ENCODE assay signal across 7 cellular contexts in genomic region chr11:133927690-133928627, GRCh38. TPM values are rescaled to one million over a fixed set of nuclear protein-coding genes. Genes with fewer than 3 reads are reported as not detected.
DNase-seq lines count a peak whose midpoint lies in the region; ATAC-seq, FAIRE-seq and TF ChIP-seq lines count a peak whose summit lies in the region.

No MANE protein-coding gene starts in this region.

- DNase-seq in GM12891 (ENCODE audit: insufficient read length, low spot score) (peak; percentile 87), NCI-H1092 (lab: John Stamatoyannopoulos, UW) (peak; percentile 65), astrocyte of the cerebellum (ENCODE audit: low read depth) (peak; percentile 15), iPS-NIHi11 (ENCODE audit: low spot score) (peak; percentile 90)
- peak; percentile 65 for DNase-seq in T-helper 2 cell treated with Interferon-gamma antibody and Interleukin-4, amounts not matched to agents 5 μg/mL and 100 μg/mL, for 36 hours (ENCODE audit: low spot score)
- peak; percentile 65 for DNase-seq in stimulated activated CD4-positive, alpha-beta T cell treated with anti-CD3 and anti-CD28 coated beads, Interleukin-12 subunit alpha, Interleukin-12 subunit beta, amount 100 ng/mL, for 4 hours

- in situ Hi-C loops in astrocyte of the cerebellum (cut with HindIII; ENCODE audit: low sequenced_read_pairs): loop anchor here (5.0 kb wide), 1 partner anchor 54 kb away; no protein-coding TSS in a partner anchor

- TF ChIP-seq POLR2A in GM12891 (IDR thresholded peaks at IDR 0.05; ENCODE audit: low read depth, low read length): no peak

- FAIRE-seq in GM12891 (lab: Jason Lieb, UNC): peak; percentile 90

- TF ChIP-seq CTCF in astrocyte of the cerebellum (IDR thresholded peaks at IDR 0.05; ENCODE audit: low read depth, low read length, missing control alignments): peak; percentile 93

- no peaks in the 10 kb centered on the region for H3K27me3 Mint-ChIP-seq in T-helper 2 cell treated with Interferon-gamma antibody and Interleukin-4, amounts not matched to agents 5 μg/mL and 100 μg/mL, for 36 hours (ENCODE audit: low read depth)

- H3K4me3 ChIP-seq in astrocyte of the cerebellum (ENCODE audit: low read depth, low read length): no peak overlapping the region

- H3K9me3 Mint-ChIP-seq in T-helper 2 cell treated with Interferon-gamma antibody and Interleukin-4, amounts not matched to agents 5 μg/mL and 100 μg/mL, for 36 hours: no peaks in the 10 kb centered on the region

- peak overlapping the region; percentile 81 for H3K4me3 Mint-ChIP-seq in T-helper 2 cell treated with Interferon-gamma antibody and Interleukin-4, amounts not matched to agents 5 μg/mL and 100 μg/mL, for 36 hours

- peak; percentile 79 for ATAC-seq in HG02588 (IDR thresholded peaks at IDR 0.05; ENCODE audit: unreplicated experiment)

- peaks cover 27% of the 10 kb centered on the region for H3K4me1 Mint-ChIP-seq in T-helper 2 cell treated with Interferon-gamma antibody and Interleukin-4, amounts not matched to agents 5 μg/mL and 100 μg/mL, for 36 hours (ENCODE audit: low read depth)

- H3K27ac Mint-ChIP-seq in T-helper 2 cell treated with Interferon-gamma antibody and Interleukin-4, amounts not matched to agents 5 μg/mL and 100 μg/mL, for 36 hours: peak overlapping the region; percentile 88

- H3K36me3 Mint-ChIP-seq in T-helper 2 cell treated with Interferon-gamma antibody and Interleukin-4, amounts not matched to agents 5 μg/mL and 100 μg/mL, for 36 hours (ENCODE audit: low read depth): peaks cover 58% of the 10 kb centered on the region

TF ChIP-seq in GM12891, 5 proteins besides CTCF, POLR2A, EP300 and RAD21:
- TF ChIP-seq TAF1 (IDR thresholded peaks at IDR 0.05; ENCODE audit: low read depth, low read length) (no peak), SPI1 (IDR thresholded peaks at IDR 0.05; ENCODE audit: low read depth, low read length) (no peak), POLR2AphosphoS5 (IDR thresholded peaks at IDR 0.05; ENCODE audit: low read depth, low read length) (no peak), POU2F2 (IDR thresholded peaks at IDR 0.05; ENCODE audit: low read depth, low read length) (no peak), PAX5 (IDR thresholded peaks at IDR 0.05; ENCODE audit: insufficient read depth, low read length, severe bottlenecking) (no peak)

RNA-seq across cellular contexts. Expression of gene IGSF9B, which starts 28.8 kb away (rescaled TPM):
- polyA plus RNA-seq in GM12891 (2012; ENCODE audit: low read depth, missing spikeins): 1.6 TPM

Comparison
In these comparisons a context has a peak if more than half of its experiments do, and no peak if none do; other contexts are left out.
1. DNase-seq: peak in every context shown above with its lines; median percentile 90 in iPS-NIHi11; 87 in GM12891; 65 in NCI-H1092; 65 in T-helper 2 cell treated with Interferon-gamma antibody and Interleukin-4, amounts not matched to agents 5 μg/mL and 100 μg/mL, for 36 hours; 65 in stimulated activated CD4-positive, alpha-beta T cell treated with anti-CD3 and anti-CD28 coated beads, Interleukin-12 subunit alpha, Interleukin-12 subunit beta, amount 100 ng/mL, for 4 hours; 15 in astrocyte of the cerebellum.